ENCODE assay signal across 7 cellular contexts in the genomic region with DNA sequence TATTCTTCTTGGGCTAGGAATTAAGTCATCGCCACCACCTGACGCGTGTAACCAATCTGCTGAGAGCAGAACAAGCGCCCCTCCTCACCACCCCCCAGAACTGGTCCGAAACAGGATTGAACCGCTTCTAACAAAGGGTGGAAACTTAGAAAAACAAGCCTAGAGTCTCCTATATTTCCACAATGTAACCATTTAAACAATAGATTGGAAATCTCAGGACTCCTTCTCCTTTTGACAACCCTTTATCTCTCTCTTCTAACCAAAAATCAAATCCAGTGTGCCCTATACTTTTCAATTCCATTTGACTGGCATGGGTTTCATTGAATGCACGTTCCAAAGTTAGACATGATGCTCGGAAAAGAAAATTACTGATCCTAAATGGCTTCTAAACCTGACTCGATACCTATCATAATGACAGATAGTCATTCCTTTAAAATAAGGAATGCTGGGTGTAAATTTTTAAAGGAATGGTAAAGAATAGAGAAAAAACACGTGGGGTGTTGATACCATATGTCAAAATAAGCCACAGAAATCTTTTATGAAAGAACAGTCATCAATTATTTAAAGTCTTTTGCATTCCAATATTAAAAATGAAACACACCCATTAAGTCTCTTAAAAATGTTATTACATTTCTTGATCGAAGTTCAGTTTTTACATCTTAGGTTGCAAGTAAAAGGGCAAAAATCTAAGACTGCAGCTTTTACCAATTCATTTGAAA. TPM values are rescaled to one million over a fixed set of nuclear protein-coding genes. Genes with fewer than 3 reads are reported as not detected.
DNase-seq lines count a peak whose midpoint lies in the region; ATAC-seq and TF ChIP-seq lines count a peak whose summit lies in the region.

No MANE protein-coding gene starts in this region.

- DNase-seq in NOMO-1 treated with DMSO at 0.1 percent for 48 hours (lab: John Stamatoyannopoulos, UW; ENCODE audit: unreplicated experiment) (peak; percentile 90), endothelial cell (ENCODE audit: low spot score) (peak; percentile 61), middle frontal gyrus (ENCODE audit: extremely low spot score, low spot score) (peak; percentile 85)
- peak; percentile 46 for DNase-seq in activated CD8-positive, alpha-beta memory T cell treated with anti-CD3 and anti-CD28 coated beads, Interleukin-2, amount 50 U/mL, for 24 hours (ENCODE audit: extremely low read depth)
- peak; percentile 39 to 52 for DNase-seq in stimulated activated CD8-positive, alpha-beta memory T cell treated with anti-CD3 and anti-CD28 coated beads, Interleukin-15, amount 100 ng/mL, for 48 hours (ENCODE audit: low read depth in 2 of 2)

- peaks cover 9% of the 10 kb centered on the region for H3K36me3 Mint-ChIP-seq in endothelial cell (ENCODE audit: low read depth, unreplicated experiment)

- no peak for TF ChIP-seq CTCF in endothelial cell (IDR thresholded peaks at IDR 0.05; ENCODE audit: unreplicated experiment)

- H3K27me3 Mint-ChIP-seq in endothelial cell (ENCODE audit: unreplicated experiment), result peaks cover 17% of the 10 kb centered on the region

- H3K27ac Mint-ChIP-seq in endothelial cell (ENCODE audit: unreplicated experiment), result peak overlapping the region; percentile 100

- H3K4me1 Mint-ChIP-seq in endothelial cell (ENCODE audit: unreplicated experiment), result peaks cover 17% of the 10 kb centered on the region

- peak overlapping the region; percentile 98 for H3K4me3 Mint-ChIP-seq in endothelial cell (ENCODE audit: unreplicated experiment)

- ATAC-seq in GM18498 (IDR thresholded peaks at IDR 0.05; ENCODE audit: unreplicated experiment), result peak; percentile 14
- ATAC-seq in HG03520 (IDR thresholded peaks at IDR 0.05; ENCODE audit: unreplicated experiment), result peak; percentile 17

- H3K9me3 Mint-ChIP-seq in endothelial cell (ENCODE audit: unreplicated experiment), result no peaks in the 10 kb centered on the region

RNA-seq across cellular contexts. Expression of gene ARRDC3, which starts 1.2 kb away (rescaled TPM):
- total RNA-seq in endothelial cell (ENCODE audit: unreplicated experiment), result 40.6 TPM

Comparison
In these comparisons a context has a peak if more than half of its experiments do, and no peak if none do; other contexts are left out.
1. Peak in every context shown above with its lines: DNase-seq and ATAC-seq.